In genomic region chr4:54063737-54064316, GRCh38 we compare ENCODE assay signal across 8 cellular contexts. TPM values are rescaled to one million over a fixed set of nuclear protein-coding genes. Genes with fewer than 3 reads are reported as not detected.
DNase-seq lines count a peak whose midpoint lies in the region; ATAC-seq and TF ChIP-seq lines count a peak whose summit lies in the region.

No MANE protein-coding gene starts in this region.

- DNase-seq in GM12865 (ENCODE audit: low read depth): peak; percentile 50
- peak; percentile 40 for DNase-seq in M059J (ENCODE audit: low read depth)
- no peak for DNase-seq in activated T-cell treated with anti-CD3 and anti-CD28 coated beads, Interleukin-2, amount 50 U/mL, for 24 hours
- peak; percentile 31 for DNase-seq in esophagus squamous epithelium (lab: John Stamatoyannopoulos, UW)
- no peak for DNase-seq in natural killer cell treated with Interleukin-12 subunit alpha and Interleukin-12 subunit beta and Interleukin-15 and Interleukin-18, amount 100 ng/mL, for 72 hours (ENCODE audit: low spot score)
- no peak for DNase-seq in T1000 (lab: John Stamatoyannopoulos, UW)

- intact Hi-C loops in esophagus squamous epithelium (cut with DNase I): no loop called here

- peaks cover 33% of the 10 kb centered on the region for H3K36me3 Mint-ChIP-seq in activated T-cell treated with anti-CD3 and anti-CD28 coated beads, Interleukin-2, amount 50 U/mL, for 24 hours (ENCODE audit: low read depth)
- peaks cover 4% of the 10 kb centered on the region for H3K36me3 Mint-ChIP-seq in natural killer cell treated with Interleukin-12 subunit alpha and Interleukin-12 subunit beta and Interleukin-15 and Interleukin-18, amount 100 ng/mL, for 72 hours

- no peaks in the 10 kb centered on the region for H3K36me3 ChIP-seq in esophagus squamous epithelium
- no peaks in the 10 kb centered on the region for H3K36me3 ChIP-seq in thymus (ENCODE audit: control insufficient read depth, insufficient read depth)

- H3K27me3 ChIP-seq in esophagus squamous epithelium (no peaks in the 10 kb centered on the region), thymus (ENCODE audit: control insufficient read depth, insufficient read depth) (no peaks in the 10 kb centered on the region)

- ATAC-seq in GM21825 (IDR thresholded peaks at IDR 0.05; ENCODE audit: unreplicated experiment): peak; percentile 9
- peak; percentile 42 to 57 for ATAC-seq in natural killer cell treated with Interleukin-12 subunit alpha and Interleukin-12 subunit beta and Interleukin-15 and Interleukin-18, amount 100 ng/mL, for 72 hours

- WGBS in esophagus squamous epithelium, 2 donors: 0 to 2% methylated on average over 5 to 21 of the region's 38 CpGs
- under 1% methylated on average over 38 of the region's 38 CpGs for WGBS in thymus

- H3K9me3 Mint-ChIP-seq in activated T-cell treated with anti-CD3 and anti-CD28 coated beads, Interleukin-2, amount 50 U/mL, for 24 hours: no peaks in the 10 kb centered on the region
- H3K9me3 Mint-ChIP-seq in natural killer cell treated with Interleukin-12 subunit alpha and Interleukin-12 subunit beta and Interleukin-15 and Interleukin-18, amount 100 ng/mL, for 72 hours: no peaks in the 10 kb centered on the region

- H3K4me1 ChIP-seq in esophagus squamous epithelium: peaks cover 28 to 74% (median 54%) of the 10 kb centered on the region in 3 donors
- peaks cover 7% of the 10 kb centered on the region for H3K4me1 ChIP-seq in thymus (ENCODE audit: control insufficient read depth, insufficient read depth, low read length)

- no peak for TF ChIP-seq CTCF in GM12865 (IDR thresholded peaks at IDR 0.05; ENCODE audit: insufficient read depth, low read depth, low read length, missing control alignments)
- TF ChIP-seq CTCF in esophagus squamous epithelium (IDR thresholded peaks at IDR 0.05): no peak

- H3K27ac ChIP-seq in esophagus squamous epithelium (peak overlapping the region; percentile 95 to 98 (median 97)), thymus (ENCODE audit: low read depth) (peak overlapping the region; percentile 99)

- H3K4me3 ChIP-seq in GM12865 (ENCODE audit: low read depth, low read length) (peak overlapping the region; percentile 75), esophagus squamous epithelium (peak overlapping the region; percentile 93 to 98 (median 95)), thymus (ENCODE audit: low read length) (peak overlapping the region; percentile 98)

- H3K27me3 Mint-ChIP-seq in activated T-cell treated with anti-CD3 and anti-CD28 coated beads, Interleukin-2, amount 50 U/mL, for 24 hours: no peaks in the 10 kb centered on the region
- no peaks in the 10 kb centered on the region for H3K27me3 Mint-ChIP-seq in natural killer cell treated with Interleukin-12 subunit alpha and Interleukin-12 subunit beta and Interleukin-15 and Interleukin-18, amount 100 ng/mL, for 72 hours

- H3K27ac Mint-ChIP-seq in activated T-cell treated with anti-CD3 and anti-CD28 coated beads, Interleukin-2, amount 50 U/mL, for 24 hours: peak overlapping the region; percentile 97
- H3K27ac Mint-ChIP-seq in natural killer cell treated with Interleukin-12 subunit alpha and Interleukin-12 subunit beta and Interleukin-15 and Interleukin-18, amount 100 ng/mL, for 72 hours: peak overlapping the region; percentile 96 to 99

- H3K4me1 Mint-ChIP-seq in activated T-cell treated with anti-CD3 and anti-CD28 coated beads, Interleukin-2, amount 50 U/mL, for 24 hours (ENCODE audit: low read depth): peaks cover 57% of the 10 kb centered on the region
- H3K4me1 Mint-ChIP-seq in natural killer cell treated with Interleukin-12 subunit alpha and Interleukin-12 subunit beta and Interleukin-15 and Interleukin-18, amount 100 ng/mL, for 72 hours (ENCODE audit: low read depth in 2 of 2): peaks cover 29 to 46% of the 10 kb centered on the region in 2 donors

- H3K4me3 Mint-ChIP-seq in activated T-cell treated with anti-CD3 and anti-CD28 coated beads, Interleukin-2, amount 50 U/mL, for 24 hours: peak overlapping the region; percentile 92
- peak overlapping the region; percentile 90 for H3K4me3 Mint-ChIP-seq in natural killer cell treated with Interleukin-12 subunit alpha and Interleukin-12 subunit beta and Interleukin-15 and Interleukin-18, amount 100 ng/mL, for 72 hours

- no peaks in the 10 kb centered on the region for H3K9me3 ChIP-seq in esophagus squamous epithelium
- no peaks in the 10 kb centered on the region for H3K9me3 ChIP-seq in thymus (ENCODE audit: control insufficient read depth)

- TF ChIP-seq POLR2A in esophagus squamous epithelium (IDR thresholded peaks at IDR 0.05): no peak

RNA-seq across cellular contexts. Expression of gene CHIC2, which starts 0.6 kb away (rescaled TPM):
- total RNA-seq in M059J (2014; rRNA removed; shearing (Covaris generic)): 31.4 and 34.8 TPM in 2 replicates
- total RNA-seq in esophagus squamous epithelium: 10 to 100 TPM; 40.4 to 56.0 (median 44.7) TPM
- 10 to 100 TPM; 15.2 to 31.3 TPM for total RNA-seq in natural killer cell treated with Interleukin-12 subunit alpha and Interleukin-12 subunit beta and Interleukin-15 and Interleukin-18, amount 100 ng/mL, for 72 hours
- polyA plus RNA-seq in thymus: 25.9 TPM

RNA-seq across cellular contexts. Expression of gene GSX2, which starts 36.1 kb away (rescaled TPM):
- total RNA-seq in M059J (2014; rRNA removed; shearing (Covaris generic)): not detected in 2 replicates
- total RNA-seq in esophagus squamous epithelium: not detected
- not detected for total RNA-seq in natural killer cell treated with Interleukin-12 subunit alpha and Interleukin-12 subunit beta and Interleukin-15 and Interleukin-18, amount 100 ng/mL, for 72 hours
- polyA plus RNA-seq in thymus: 0.14 TPM

Comparison
In these comparisons a context has a peak if more than half of its experiments do, and no peak if none do; other contexts are left out.
1. DNase-seq: peak in GM12865 (single experiment), M059J (single experiment) and esophagus squamous epithelium (single experiment); none in activated T-cell treated with anti-CD3 and anti-CD28 coated beads, Interleukin-2, amount 50 U/mL, for 24 hours (single experiment), natural killer cell treated with Interleukin-12 subunit alpha and Interleukin-12 subunit beta and Interleukin-15 and Interleukin-18, amount 100 ng/mL, for 72 hours (single experiment) and T1000 (single experiment).
2. Peak in every context shown above with its lines, with median percentiles within 50 percentile points of each other: H3K4me3 ChIP-seq.